ENCODE assay signal across 21 cellular contexts in genomic region chr22:26286091-26286780, GRCh38.
DNase-seq lines count a peak whose midpoint lies in the region; ATAC-seq, FAIRE-seq and TF ChIP-seq lines count a peak whose summit lies in the region.
"Had no signal": no experiment of that assay in that cellular context is flagged by ENCODE, and none has a peak within 500 bp of the region (broad histone marks: within the 10 kb centered on the region; RNA-seq: fewer than 3 reads in every experiment).

No MANE protein-coding gene starts in this region.

- no peak overlapping the region for H2BK120ac ChIP-seq in mesendoderm (ENCODE audit: low read depth, low read length)

- no CpG with 5 or more reads among the region's 9 CpGs for WGBS in mesendoderm (ENCODE audit: extremely low coverage, insufficient coverage, low lambda C conversion rate)
- 83 to 87% methylated on average over 9 of the region's 9 CpGs for WGBS in testis, 2 donors

- H3K4me1 ChIP-seq in astrocyte (ENCODE audit: insufficient read depth, low read length), result no peaks in the 10 kb centered on the region
- H3K4me1 ChIP-seq in mesendoderm (ENCODE audit: control insufficient read depth, low read depth, low read length), result no peaks in the 10 kb centered on the region
- H3K4me1 ChIP-seq in testis, result no peaks in the 10 kb centered on the region
- H3K4me1 ChIP-seq: BE2C had no signal

- H2BK15ac ChIP-seq in mesendoderm (replicated peaks; ENCODE audit: low read depth), result no peak overlapping the region

- H3K27me3 ChIP-seq in astrocyte (ENCODE audit: insufficient read depth, low read length), result no peaks in the 10 kb centered on the region
- no peaks in the 10 kb centered on the region for H3K27me3 ChIP-seq in mesendoderm (ENCODE audit: insufficient read depth, low read length, poor library complexity)
- no peaks in the 10 kb centered on the region for H3K27me3 ChIP-seq in testis
- H3K27me3 ChIP-seq: BE2C had no signal

- ATAC-seq in left cardiac atrium, result no peak
- ATAC-seq: GM12878, K562 had no signal

- no peak overlapping the region for H3K23ac ChIP-seq in mesendoderm (ENCODE audit: low read length)

- no peak overlapping the region for H3K4ac ChIP-seq in mesendoderm (ENCODE audit: low read depth, low read length)

- peak; percentile 6 for DNase-seq in EH (ENCODE audit: low read depth)
- DNase-seq in astrocyte (ENCODE audit: low read depth), result no peak
- DNase-seq in mesendoderm, result peak; percentile 37
- DNase-seq in testis, result no peak
- DNase-seq in left cardiac atrium, result no peak
- no peak for DNase-seq in COLO829 (ENCODE audit: low spot score)
- DNase-seq in cortex of kidney (lab: John Stamatoyannopoulos, UW), result no peak
- DNase-seq: ACHN; BE2C; Calu3; CD4-positive, alpha-beta memory T cell; DMS79 treated with DMSO at 0.1 percent for 48 hours; EL; H9; IMR-90 had no signal

- no peak overlapping the region for H2AK5ac ChIP-seq in mesendoderm (ENCODE audit: low read length)

- H4K20me1 ChIP-seq in astrocyte (ENCODE audit: insufficient read depth, low read length), result no peaks in the 10 kb centered on the region

- H4K5ac ChIP-seq in mesendoderm (ENCODE audit: low read length), result no peak overlapping the region

- H3K9ac ChIP-seq in astrocyte (ENCODE audit: low read length) (no peak overlapping the region), mesendoderm (ENCODE audit: low read length) (no peak overlapping the region)

- no peak overlapping the region for H3K4me3 Mint-ChIP-seq in astrocyte (ENCODE audit: unreplicated experiment)
- H3K4me3 Mint-ChIP-seq: CD14-positive monocyte; CD4-positive, alpha-beta memory T cell; H9 had no signal

- no peaks in the 10 kb centered on the region for H3K36me3 Mint-ChIP-seq in astrocyte (ENCODE audit: low read depth, unreplicated experiment)
- H3K36me3 Mint-ChIP-seq: CD14-positive monocyte; CD4-positive, alpha-beta memory T cell had no signal

- H3K18ac ChIP-seq in mesendoderm (ENCODE audit: low read length), result no peak overlapping the region

- no peak overlapping the region for H4K8ac ChIP-seq in mesendoderm (ENCODE audit: low read depth, low read length)

- H3K79me1 ChIP-seq in mesendoderm (ENCODE audit: low read length), result no peaks in the 10 kb centered on the region

- H2AFZ ChIP-seq in astrocyte (ENCODE audit: low read depth, low read length), result no peak overlapping the region

- H3K4me3 ChIP-seq in astrocyte (ENCODE audit: insufficient read depth, low read depth, low read length) (no peak overlapping the region), mesendoderm (ENCODE audit: low read length) (no peak overlapping the region), testis (no peak overlapping the region)
- H3K4me3 ChIP-seq: GM12878, K562 had no signal

- H3K79me2 ChIP-seq in astrocyte (ENCODE audit: insufficient read depth, low read length) (no peaks in the 10 kb centered on the region), mesendoderm (ENCODE audit: control insufficient read depth, insufficient read depth, low read length) (no peaks in the 10 kb centered on the region)

- H3K27ac ChIP-seq in astrocyte (ENCODE audit: low read depth, low read length) (no peak overlapping the region), mesendoderm (ENCODE audit: low read depth, low read length) (no peak overlapping the region), testis (no peak overlapping the region)

- no peak overlapping the region for H3K4me2 ChIP-seq in astrocyte (ENCODE audit: low read length)
- H3K4me2 ChIP-seq in mesendoderm (ENCODE audit: low read length), result no peak overlapping the region

- peaks cover 6% of the 10 kb centered on the region for H3K4me1 Mint-ChIP-seq in astrocyte (ENCODE audit: low read depth, unreplicated experiment)
- H3K4me1 Mint-ChIP-seq: CD14-positive monocyte; CD4-positive, alpha-beta memory T cell had no signal

- peaks cover 17% of the 10 kb centered on the region for H3K27me3 Mint-ChIP-seq in astrocyte (ENCODE audit: low read depth, unreplicated experiment)

- H3K27ac Mint-ChIP-seq in astrocyte (ENCODE audit: unreplicated experiment), result peak overlapping the region; percentile 12
- H3K27ac Mint-ChIP-seq: CD14-positive monocyte; CD4-positive, alpha-beta memory T cell; H9 had no signal

- intact Hi-C loops in testis (cut with DNase I; ENCODE audit: low total_unique reads), result no loop called here
- intact Hi-C loops in left cardiac atrium (cut with DNase I), result no loop called here

- TF ChIP-seq POLR2A in testis (IDR thresholded peaks at IDR 0.05), result no peak

- no peak for FAIRE-seq in astrocyte (lab: Jason Lieb, UNC)
- FAIRE-seq: A204.1, GM12878, H1, HTR-8/SVneo, K562 had no signal

- H2BK5ac ChIP-seq in mesendoderm (ENCODE audit: low read length), result no peak overlapping the region

- TF ChIP-seq CTCF in astrocyte (IDR thresholded peaks at IDR 0.05; ENCODE audit: insufficient read depth, low read depth, low read length) (no peak), testis (IDR thresholded peaks at IDR 0.05) (no peak)

- no peak overlapping the region for H3K56ac ChIP-seq in mesendoderm (ENCODE audit: low read length)

- no peaks in the 10 kb centered on the region for H3K9me3 Mint-ChIP-seq in astrocyte (ENCODE audit: unreplicated experiment)

- no peaks in the 10 kb centered on the region for H3K9me3 ChIP-seq in astrocyte (ENCODE audit: insufficient read depth, low read depth, low read length)
- no peaks in the 10 kb centered on the region for H3K9me3 ChIP-seq in testis
- H3K9me3 ChIP-seq: BE2C had no signal

- H3K36me3 ChIP-seq in astrocyte (ENCODE audit: insufficient read depth, low read length) (no peaks in the 10 kb centered on the region), mesendoderm (ENCODE audit: control insufficient read depth, insufficient read depth, low read length) (no peaks in the 10 kb centered on the region), testis (ENCODE audit: low read depth, missing control alignments) (no peaks in the 10 kb centered on the region)
- H3K36me3 ChIP-seq: BE2C had no signal

Comparison
In these comparisons a context has a peak if more than half of its experiments do, and no peak if none do; other contexts are left out.
1. DNase-seq: peak in EH (single experiment) and mesendoderm (single experiment); none in astrocyte (single experiment), testis (single experiment), left cardiac atrium (single experiment), COLO829 (single experiment) and cortex of kidney (single experiment).